ENCODE assay signal across 14 cellular contexts in the genomic region with DNA sequence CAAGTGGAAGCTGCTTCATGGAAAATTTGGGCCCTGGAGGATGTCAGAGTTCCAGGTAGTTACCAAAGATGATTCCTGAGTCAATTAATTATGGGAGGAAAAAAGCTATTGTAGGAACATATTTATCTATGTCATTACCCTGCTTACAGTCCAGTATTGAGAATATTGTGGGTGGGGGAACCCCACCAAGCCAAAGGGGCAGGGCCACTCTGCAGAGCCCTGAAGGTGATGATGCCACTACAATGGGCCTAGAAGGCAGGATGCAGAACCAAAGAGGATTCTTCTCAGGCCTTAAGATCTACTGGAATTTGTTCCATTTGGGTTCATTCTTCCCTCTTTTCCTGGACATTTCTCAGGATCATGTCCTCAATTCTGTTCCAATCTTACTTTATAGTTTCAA.
"Had no signal": no experiment of that assay in that cellular context is flagged by ENCODE, and none has a peak within 500 bp of the region (broad histone marks: within the 10 kb centered on the region; RNA-seq: fewer than 3 reads in every experiment).

No MANE protein-coding gene starts in this region.

- H3K27ac ChIP-seq: gastroesophageal sphincter, heart left ventricle, left ventricle myocardium inferior, upper lobe of right lung had no signal

- DNase-seq: activated CD4-positive, alpha-beta memory T cell treated with anti-CD3 and anti-CD28 coated beads for 36 hours; activated CD4-positive, alpha-beta T cell treated with anti-CD3 and anti-CD28 coated beads for 4 hours; cerebellar nuclear complex; effector CD4-positive, alpha-beta T cell; heart left ventricle; left ventricle myocardium inferior; mammary epithelial cell; midbrain; nephron progenitor cell; occipital lobe; posterior cingulate gyrus; stimulated activated naive CD4-positive, alpha-beta T cell; upper lobe of right lung had no signal

- H3K36me3 ChIP-seq: gastroesophageal sphincter, heart left ventricle, left ventricle myocardium inferior, upper lobe of right lung had no signal

- H3K27me3 ChIP-seq: gastroesophageal sphincter, heart left ventricle, upper lobe of right lung had no signal

- H3K9me3 ChIP-seq: gastroesophageal sphincter, heart left ventricle, left ventricle myocardium inferior, upper lobe of right lung had no signal

- H3K4me1 ChIP-seq: upper lobe of right lung had no signal

- H3K4me3 ChIP-seq: gastroesophageal sphincter, heart left ventricle, left ventricle myocardium inferior, upper lobe of right lung had no signal

- ATAC-seq: gastroesophageal sphincter had no signal
